Comparison of ENCODE assay signal across 18 cellular contexts in the genomic region with DNA sequence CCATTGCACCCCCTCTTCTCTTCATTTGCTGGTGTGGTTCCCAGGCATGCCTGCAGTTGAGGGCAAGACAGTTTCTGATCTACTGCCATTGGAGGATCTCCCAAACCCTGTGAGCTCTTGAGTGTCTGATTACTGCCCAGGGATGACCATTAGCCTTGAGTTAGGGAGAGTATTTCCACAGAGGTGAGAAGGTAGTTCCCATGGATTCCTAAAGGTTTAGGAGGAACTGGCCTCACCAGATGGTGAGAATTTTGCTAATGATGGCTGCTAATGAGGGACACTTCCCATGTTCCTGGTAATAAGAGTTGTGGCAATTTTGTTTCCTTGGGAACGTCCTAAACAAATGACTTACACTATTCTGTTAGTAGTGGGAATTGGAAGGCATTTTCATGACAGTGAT. TPM values are rescaled to one million over a fixed set of nuclear protein-coding genes. Genes with fewer than 3 reads are reported as not detected.
A peak's percentile ranks its signal among the peaks of the same experiment; 100 is the strongest.
DNase-seq lines count a peak whose midpoint lies in the region; ATAC-seq and TF ChIP-seq lines count a peak whose summit lies in the region.
"Had no signal": no experiment of that assay in that cellular context is flagged by ENCODE, and none has a peak within 500 bp of the region (broad histone marks: within the 10 kb centered on the region; RNA-seq: fewer than 3 reads in every experiment).

No MANE protein-coding gene starts in this region.

- no peaks in the 10 kb centered on the region for H3K36me3 ChIP-seq in ascending aorta

- WGBS in right cardiac atrium, result 68% methylated on average over 1 of the region's 1 CpG

- H3K27ac ChIP-seq in right cardiac atrium (ENCODE audit: low read length) (peak overlapping the region; percentile 50), ascending aorta (peak overlapping the region; percentile 83)
- H3K27ac ChIP-seq: A549 had no signal

- intact Hi-C loops in right cardiac atrium (cut with DNase I) (no loop called here), left ventricle myocardium superior (cut with micrococcal nuclease) (no loop called here), ascending aorta (cut with DNase I) (loop anchor here (2.0 kb wide), 1 partner anchor 43 kb away; a partner anchor contains a TSS)

- CTCF ChIA-PET in activated CD4-positive, alpha-beta T cell treated with anti-CD3 and anti-CD28 coated beads, Interleukin-2, amount 10 ng/mL, durations not matched to agents 7 days and 5 days (lab: Charles Lee), result no interaction called here

- H3K4me3 Mint-ChIP-seq in osteocyte (ENCODE audit: unreplicated experiment), result no peak overlapping the region
- no peak overlapping the region for H3K4me3 Mint-ChIP-seq in activated CD4-positive, alpha-beta T cell treated with anti-CD3 and anti-CD28 coated beads, Interleukin-2, amount 10 ng/mL, durations not matched to agents 7 days and 5 days
- H3K4me3 Mint-ChIP-seq: CD4-positive, alpha-beta T cell had no signal

- H3K27me3 ChIP-seq in right cardiac atrium (ENCODE audit: control insufficient read depth, insufficient read depth) (no peaks in the 10 kb centered on the region), ascending aorta (no peaks in the 10 kb centered on the region)

- TF ChIP-seq CTCF in ascending aorta (IDR thresholded peaks at IDR 0.05) (no peak), osteocyte (IDR thresholded peaks at IDR 0.05) (no peak)

- H3K27me3 Mint-ChIP-seq in osteocyte (ENCODE audit: unreplicated experiment), result no peaks in the 10 kb centered on the region
- no peaks in the 10 kb centered on the region for H3K27me3 Mint-ChIP-seq in activated CD4-positive, alpha-beta T cell treated with anti-CD3 and anti-CD28 coated beads, Interleukin-2, amount 10 ng/mL, durations not matched to agents 7 days and 5 days
- H3K27me3 Mint-ChIP-seq: CD4-positive, alpha-beta T cell had no signal

- H3K36me3 Mint-ChIP-seq in osteocyte (ENCODE audit: unreplicated experiment), result no peaks in the 10 kb centered on the region
- H3K36me3 Mint-ChIP-seq in activated CD4-positive, alpha-beta T cell treated with anti-CD3 and anti-CD28 coated beads, Interleukin-2, amount 10 ng/mL, durations not matched to agents 7 days and 5 days (ENCODE audit: low read depth), result no peaks in the 10 kb centered on the region

- no peaks in the 10 kb centered on the region for H3K9me3 Mint-ChIP-seq in osteocyte (ENCODE audit: unreplicated experiment)
- H3K9me3 Mint-ChIP-seq in activated CD4-positive, alpha-beta T cell treated with anti-CD3 and anti-CD28 coated beads, Interleukin-2, amount 10 ng/mL, durations not matched to agents 7 days and 5 days, result no peaks in the 10 kb centered on the region
- H3K9me3 Mint-ChIP-seq: CD4-positive, alpha-beta T cell had no signal

- POLR2A ChIA-PET in activated CD4-positive, alpha-beta T cell treated with anti-CD3 and anti-CD28 coated beads, Interleukin-2, amount 10 ng/mL, durations not matched to agents 7 days and 5 days (lab: Charles Lee), result no interaction called here

- peak overlapping the region; percentile 79 for H3K27ac Mint-ChIP-seq in osteocyte (ENCODE audit: unreplicated experiment)
- no peak overlapping the region for H3K27ac Mint-ChIP-seq in activated CD4-positive, alpha-beta T cell treated with anti-CD3 and anti-CD28 coated beads, Interleukin-2, amount 10 ng/mL, durations not matched to agents 7 days and 5 days
- H3K27ac Mint-ChIP-seq: CD4-positive, alpha-beta T cell had no signal

- H3K4me1 Mint-ChIP-seq in osteocyte (ENCODE audit: unreplicated experiment), result peaks cover 29% of the 10 kb centered on the region
- no peaks in the 10 kb centered on the region for H3K4me1 Mint-ChIP-seq in activated CD4-positive, alpha-beta T cell treated with anti-CD3 and anti-CD28 coated beads, Interleukin-2, amount 10 ng/mL, durations not matched to agents 7 days and 5 days

- H3K9me3 ChIP-seq in right cardiac atrium (ENCODE audit: control insufficient read depth, low read length) (no peaks in the 10 kb centered on the region), ascending aorta (no peaks in the 10 kb centered on the region)
- H3K9me3 ChIP-seq: A549 had no signal

- H3K4me3 ChIP-seq in right cardiac atrium (ENCODE audit: low read length), result no peak overlapping the region
- H3K4me3 ChIP-seq in ascending aorta, result no peak overlapping the region
- H3K4me3 ChIP-seq: A549 had no signal

- H3K4me1 ChIP-seq in right cardiac atrium (ENCODE audit: control insufficient read depth, insufficient read depth, low read length) (peaks cover 15% of the 10 kb centered on the region), ascending aorta (peaks cover 10 to 21% of the 10 kb centered on the region in 2 donors)

- ATAC-seq in right cardiac atrium (no peak), left ventricle myocardium superior (no peak), HG03175 (IDR thresholded peaks at IDR 0.05; ENCODE audit: unreplicated experiment) (no peak)
- ATAC-seq: A549 had no signal

- DNase-seq in right cardiac atrium (no peak), left ventricle myocardium superior (no peak), ascending aorta (ENCODE audit: low spot score in 2 of 2) (no peak), osteocyte (ENCODE audit: extremely low spot score, unreplicated experiment) (no peak), Ammon's horn (ENCODE audit: low spot score) (no peak), NCI-H446 (lab: John Stamatoyannopoulos, UW) (no peak)
- DNase-seq in activated CD4-positive, alpha-beta T cell treated with anti-CD3 and anti-CD28 coated beads, Interleukin-2, amount 10 ng/mL, durations not matched to agents 7 days and 5 days, result no peak
- DNase-seq: AML-193; CD4-positive, alpha-beta T cell; DND-41; Karpas-422; MM.1S; NCI-H1105 treated with DMSO at 0.1 percent for 48 hours; NCI-H187; OCI-M1; RPMI8226 had no signal

RNA-seq across cellular contexts. Expression of a gene that starts 42.5 kb away (rescaled TPM):
- total RNA-seq in right cardiac atrium, result 10 to 100 TPM; 55.1 to 76.2 (median 62.9) TPM
- 81.5 TPM for polyA plus RNA-seq in right cardiac atrium
- 100 TPM for total RNA-seq in left ventricle myocardium superior
- total RNA-seq in ascending aorta, result 257 TPM
- total RNA-seq in osteocyte, result 105 and 117 TPM in 2 replicates
- 10 to 100 TPM in 1 of 2 experiments, 1 to 10 TPM in 1; 5.1 to 10.5 TPM for total RNA-seq in activated CD4-positive, alpha-beta T cell treated with anti-CD3 and anti-CD28 coated beads, Interleukin-2, amount 10 ng/mL, durations not matched to agents 7 days and 5 days
